In the genomic region with DNA sequence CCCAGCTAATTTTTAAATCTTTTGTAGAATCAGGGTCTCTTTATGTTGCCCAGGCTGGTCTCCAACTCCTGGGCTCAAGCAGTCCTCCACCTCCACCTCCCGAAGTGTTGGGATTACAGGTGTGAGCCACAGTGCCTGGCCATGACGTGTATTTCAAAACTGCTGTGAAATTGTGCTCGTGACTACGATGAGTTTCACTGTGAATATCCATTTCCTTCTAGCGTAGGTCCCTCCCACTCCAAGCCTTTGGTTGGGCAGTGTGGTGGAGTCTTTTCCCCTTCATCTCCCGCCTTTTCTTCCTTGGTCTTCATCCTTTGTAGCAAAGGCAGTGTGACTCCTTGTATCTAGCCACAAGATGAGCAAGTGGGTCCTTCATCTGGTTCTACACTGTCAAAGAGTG, we compare ENCODE assay signal across 27 cellular contexts.
"Had no signal": no experiment of that assay in that cellular context is flagged by ENCODE, and none has a peak within 500 bp of the region (broad histone marks: within the 10 kb centered on the region; RNA-seq: fewer than 3 reads in every experiment).

No MANE protein-coding gene starts in this region.

- H3K27ac Mint-ChIP-seq: activated CD4-positive, alpha-beta T cell treated with anti-CD3 and anti-CD28 coated beads, Interleukin-2, amount 10 ng/mL, durations not matched to agents 24 days and 14 days; activated naive CD4-positive, alpha-beta T cell treated with anti-CD3 and anti-CD28 coated beads, Interleukin-2, amount 50 U/mL, for 24 hours; dendritic cell treated with granulocyte-macrophage colony-stimulating factor and Interleukin-4, amounts not matched to agents 40 ng/mL and 50 ng/mL, for 4 days; endodermal cell; neural progenitor cell; T-helper 2 cell treated with Interferon-gamma antibody and Interleukin-4, amounts not matched to agents 5 μg/mL and 100 μg/mL, for 36 hours had no signal

- H2AFZ ChIP-seq: neural progenitor cell had no signal

- H3K9ac ChIP-seq: neural progenitor cell had no signal

- ATAC-seq: esophagus mucosa, left cardiac atrium, left ventricle myocardium superior, mucosa of descending colon, right cardiac atrium, SK-N-SH treated with all-trans-retinoic acid at 6 μM for 48 hours had no signal

- H3K4me1 ChIP-seq: breast epithelium, neural progenitor cell, tibial nerve had no signal

- FAIRE-seq: keratinocyte had no signal

- H3K36me3 ChIP-seq: breast epithelium had no signal

- H3K9me3 Mint-ChIP-seq: activated CD4-positive, alpha-beta T cell treated with anti-CD3 and anti-CD28 coated beads, Interleukin-2, amount 10 ng/mL, durations not matched to agents 24 days and 14 days; activated naive CD4-positive, alpha-beta T cell treated with anti-CD3 and anti-CD28 coated beads, Interleukin-2, amount 50 U/mL, for 24 hours; dendritic cell treated with granulocyte-macrophage colony-stimulating factor and Interleukin-4, amounts not matched to agents 40 ng/mL and 50 ng/mL, for 4 days; neural progenitor cell had no signal

- H3K4me2 ChIP-seq: neural progenitor cell had no signal

- H3K4me3 Mint-ChIP-seq: activated CD4-positive, alpha-beta T cell treated with anti-CD3 and anti-CD28 coated beads, Interleukin-2, amount 10 ng/mL, durations not matched to agents 24 days and 14 days; activated naive CD4-positive, alpha-beta T cell treated with anti-CD3 and anti-CD28 coated beads, Interleukin-2, amount 50 U/mL, for 24 hours; dendritic cell treated with granulocyte-macrophage colony-stimulating factor and Interleukin-4, amounts not matched to agents 40 ng/mL and 50 ng/mL, for 4 days; endodermal cell; neural progenitor cell; T-helper 2 cell treated with Interferon-gamma antibody and Interleukin-4, amounts not matched to agents 5 μg/mL and 100 μg/mL, for 36 hours had no signal

- H3K4me1 Mint-ChIP-seq: endodermal cell, neural progenitor cell had no signal

- DNase-seq: activated CD4-positive, alpha-beta T cell treated with anti-CD3 and anti-CD28 coated beads, Interleukin-2, amount 10 ng/mL, durations not matched to agents 24 days and 14 days; activated CD4-positive, CD25-positive, alpha-beta regulatory T cell; activated CD8-positive, alpha-beta memory T cell treated with anti-CD3 and anti-CD28 coated beads for 24 hours; activated effector memory CD4-positive, alpha-beta T cell treated with anti-CD3 and anti-CD28 coated beads, Interleukin-2, amount 50 U/mL, for 16 hours; activated T-cell treated with anti-CD3 and anti-CD28 coated beads, Interleukin-2, amount 50 U/mL, for 48 hours; central memory CD4-positive, alpha-beta T cell; endodermal cell; foreskin fibroblast; head of caudate nucleus; hippocampal formation; left cardiac atrium; left ventricle myocardium superior; mucosa of descending colon; posterior cingulate gyrus; right cardiac atrium; stimulated activated CD4-positive, alpha-beta T cell treated with anti-CD3 and anti-CD28 coated beads, Interleukin-15, amount 100 ng/mL, for 24 hours; stimulated activated CD4-positive, alpha-beta T cell treated with anti-CD3 and anti-CD28 coated beads, Interleukin-2, amount 100 ng/mL, for 24 hours; stimulated activated naive CD4-positive, alpha-beta T cell treated with Interleukin-2 at 50 U/mL for 16 hours had no signal

- H3K27me3 Mint-ChIP-seq: activated CD4-positive, alpha-beta T cell treated with anti-CD3 and anti-CD28 coated beads, Interleukin-2, amount 10 ng/mL, durations not matched to agents 24 days and 14 days; activated naive CD4-positive, alpha-beta T cell treated with anti-CD3 and anti-CD28 coated beads, Interleukin-2, amount 50 U/mL, for 24 hours; dendritic cell treated with granulocyte-macrophage colony-stimulating factor and Interleukin-4, amounts not matched to agents 40 ng/mL and 50 ng/mL, for 4 days had no signal

- H3K4me3 ChIP-seq: breast epithelium, mucosa of descending colon, neural progenitor cell, tibial nerve had no signal

- H3K27me3 ChIP-seq: breast epithelium, neural progenitor cell, tibial nerve had no signal

- H3K9me3 ChIP-seq: breast epithelium, mucosa of descending colon, tibial nerve had no signal

- H3K27ac ChIP-seq: breast epithelium, neural progenitor cell, tibial nerve had no signal
